8 cellular contexts compared by ENCODE assay signal in genomic region chr16:68265078-68265925, GRCh38. TPM values are rescaled to one million over a fixed set of nuclear protein-coding genes. Genes with fewer than 3 reads are reported as not detected.
A peak's percentile ranks its signal among the peaks of the same experiment; 100 is the strongest.
DNase-seq lines count a peak whose midpoint lies in the region; ATAC-seq and TF ChIP-seq lines count a peak whose summit lies in the region.

No MANE protein-coding gene starts in this region.

- H3K27me3 ChIP-seq in MG63 (no peaks in the 10 kb centered on the region), subcutaneous abdominal adipose tissue (ENCODE audit: control insufficient read depth in 5 of 5, insufficient read depth in 4 of 5, low read length in 5 of 5) (no peaks in the 10 kb centered on the region)

- peak overlapping the region; percentile 80 to 98 (median 95) for H3K9ac ChIP-seq in subcutaneous abdominal adipose tissue (ENCODE audit: low read length in 5 of 5)

- H3K27me3 Mint-ChIP-seq in CD14-positive monocyte (ENCODE audit: low read depth in 3 of 3) (peaks cover 0 to 3% (median 0%) of the 10 kb centered on the region in 3 donors), memory B cell (no peaks in the 10 kb centered on the region)
- H3K27me3 Mint-ChIP-seq in effector memory CD8-positive, alpha-beta T cell: no peaks in the 10 kb centered on the region

- H3K27ac Mint-ChIP-seq in CD14-positive monocyte: peak overlapping the region; percentile 85 to 96 (median 96)
- H3K27ac Mint-ChIP-seq in effector memory CD8-positive, alpha-beta T cell: peak overlapping the region; percentile 96
- H3K27ac Mint-ChIP-seq in memory B cell: peak overlapping the region; percentile 91

- H3K36me3 Mint-ChIP-seq in CD14-positive monocyte (peaks cover 13 to 31% of the 10 kb centered on the region in 2 donors), memory B cell (peaks cover 7% of the 10 kb centered on the region)
- peaks cover 47% of the 10 kb centered on the region for H3K36me3 Mint-ChIP-seq in effector memory CD8-positive, alpha-beta T cell (ENCODE audit: insufficient read depth)

- peak overlapping the region; percentile 98 for H3K27ac ChIP-seq in subcutaneous abdominal adipose tissue (ENCODE audit: low read depth, low read length)

- TF ChIP-seq CTCF in CD14-positive monocyte (IDR thresholded peaks at IDR 0.05): no peak

- no peak for DNase-seq in CD14-positive monocyte (ENCODE audit: low spot score)
- peak; percentile 69 for DNase-seq in MG63
- DNase-seq in activated CD4-positive, alpha-beta T cell treated with anti-CD3 and anti-CD28 coated beads for 1 hour: peak; percentile 17
- DNase-seq in effector memory CD8-positive, alpha-beta T cell: peak in 2 of 3 experiments; percentile 16 to 26
- no peak for DNase-seq in memory B cell (ENCODE audit: low spot score in 2 of 2)

- H3K9me3 Mint-ChIP-seq in CD14-positive monocyte (no peaks in the 10 kb centered on the region), memory B cell (no peaks in the 10 kb centered on the region)
- H3K9me3 Mint-ChIP-seq in effector memory CD8-positive, alpha-beta T cell: no peaks in the 10 kb centered on the region

- H3K36me3 ChIP-seq in MG63 (no peaks in the 10 kb centered on the region; the same call in 1 of the 2 replicates), subcutaneous abdominal adipose tissue (ENCODE audit: control insufficient read depth in 5 of 5, insufficient read depth in 5 of 5, low read length in 5 of 5) (peaks cover 2 to 18% (median 6%) of the 10 kb centered on the region in 5 donors)

- peaks cover 4 to 54% (median 46%) of the 10 kb centered on the region in 5 donors for H3K4me1 ChIP-seq in subcutaneous abdominal adipose tissue (ENCODE audit: control insufficient read depth in 5 of 5, insufficient read depth in 5 of 5, low read length in 5 of 5)

- ATAC-seq in GM19372 (IDR thresholded peaks at IDR 0.05; ENCODE audit: low read depth, unreplicated experiment) (peak; percentile 6), memory B cell (ENCODE audit: low read depth) (peak; percentile 13), HG03354 (IDR thresholded peaks at IDR 0.05; ENCODE audit: poor library complexity, severe bottlenecking, unreplicated experiment) (no peak)
- ATAC-seq in effector memory CD8-positive, alpha-beta T cell (replicated peaks): peak; percentile 12

- H3K9me3 ChIP-seq in MG63 (no peaks in the 10 kb centered on the region), subcutaneous abdominal adipose tissue (ENCODE audit: control insufficient read depth in 5 of 5, low read length in 5 of 5) (no peaks in the 10 kb centered on the region)

- peaks cover 28% of the 10 kb centered on the region for H3K4me1 Mint-ChIP-seq in CD14-positive monocyte
- peaks cover 44 to 49% of the 10 kb centered on the region in 2 donors for H3K4me1 Mint-ChIP-seq in effector memory CD8-positive, alpha-beta T cell (ENCODE audit: low read depth in 2 of 2)
- H3K4me1 Mint-ChIP-seq in memory B cell: peaks cover 43% of the 10 kb centered on the region

- intact Hi-C loops in CD14-positive monocyte (cut with micrococcal nuclease): no loop called here

- peak overlapping the region; percentile 72 for H3K4me3 ChIP-seq in MG63
- H3K4me3 ChIP-seq in subcutaneous abdominal adipose tissue (ENCODE audit: low read depth in 1 of 5, low read length in 5 of 5): peak overlapping the region; percentile 77 to 90 (median 83)

- H3K4me3 Mint-ChIP-seq in CD14-positive monocyte (peak overlapping the region; percentile 97 to 99), memory B cell (peak overlapping the region; percentile 83)
- peak overlapping the region; percentile 88 to 96 for H3K4me3 Mint-ChIP-seq in effector memory CD8-positive, alpha-beta T cell

RNA-seq across cellular contexts. Expression of gene SLC7A6, which starts 1.0 kb away (rescaled TPM):
- polyA plus RNA-seq in CD14-positive monocyte: 1 to 10 TPM; 4.3 to 5.5 TPM
- total RNA-seq in MG63 (2014; rRNA removed; shearing (Covaris generic); ENCODE audit: low replicate concordance): 3.9 and 6.5 TPM in 2 replicates

RNA-seq across cellular contexts. Expression of gene PLA2G15, which starts 20.1 kb away (rescaled TPM):
- 10 to 100 TPM; 27.8 to 29.5 TPM for polyA plus RNA-seq in CD14-positive monocyte
- 10.4 and 13.7 TPM in 2 replicates for total RNA-seq in MG63 (2014; rRNA removed; shearing (Covaris generic); ENCODE audit: low replicate concordance)

RNA-seq across cellular contexts. Expression of gene ESRP2, which starts 29.4 kb away (rescaled TPM):
- not detected for polyA plus RNA-seq in CD14-positive monocyte
- total RNA-seq in MG63 (2014; rRNA removed; shearing (Covaris generic); ENCODE audit: low replicate concordance): 0.36 TPM in 1 of 2 replicates, not detected in the other

RNA-seq across cellular contexts. Expression of gene SLC7A6OS, which starts 45.4 kb away (rescaled TPM):
- 10 to 100 TPM in 1 of 2 donors, 1 to 10 TPM in 1; 9.7 to 10.5 TPM for polyA plus RNA-seq in CD14-positive monocyte
- 5.5 and 5.7 TPM in 2 replicates for total RNA-seq in MG63 (2014; rRNA removed; shearing (Covaris generic); ENCODE audit: low replicate concordance)

RNA-seq across cellular contexts. Expression of gene PRMT7, which starts 45.5 kb away (rescaled TPM):
- 10 to 100 TPM; 15.0 to 15.2 TPM for polyA plus RNA-seq in CD14-positive monocyte
- total RNA-seq in MG63 (2014; rRNA removed; shearing (Covaris generic); ENCODE audit: low replicate concordance): 42.5 and 81.1 TPM in 2 replicates

Comparison
In these comparisons a context has a peak if more than half of its experiments do, and no peak if none do; other contexts are left out.
1. DNase-seq: peak in MG63 (single experiment), activated CD4-positive, alpha-beta T cell treated with anti-CD3 and anti-CD28 coated beads for 1 hour (single experiment) and effector memory CD8-positive, alpha-beta T cell (2 of 3); none in CD14-positive monocyte (single experiment) and memory B cell (0 of 2).
2. Peak in every context shown above with its lines, with median percentiles within 50 percentile points of each other: H3K27ac Mint-ChIP-seq and H3K4me3 Mint-ChIP-seq.